Comparison of ENCODE assay signal across 8 cellular contexts in the genomic region with DNA sequence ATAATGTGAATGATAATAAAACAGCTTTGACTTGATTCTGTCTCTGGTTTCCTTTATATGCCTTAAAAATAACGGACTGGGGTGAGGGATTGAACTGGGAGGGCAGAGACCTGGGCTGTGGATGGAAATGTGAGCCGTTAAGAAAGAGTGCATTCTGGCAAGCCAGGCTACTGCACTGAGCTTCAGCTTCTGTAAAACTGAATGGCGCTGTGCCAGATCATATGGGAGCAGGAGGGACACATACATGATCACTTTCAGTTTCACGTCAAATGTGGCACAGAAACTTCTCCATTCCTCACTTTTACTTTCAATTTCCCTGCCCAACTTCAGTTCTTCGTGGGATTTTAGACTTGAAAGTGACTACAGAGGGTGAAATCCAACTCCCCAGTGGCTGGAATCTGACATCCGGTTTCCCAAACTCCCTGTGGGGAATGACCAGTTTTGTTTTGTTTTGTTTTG. TPM values are rescaled to one million over a fixed set of nuclear protein-coding genes. Genes with fewer than 3 reads are reported as not detected.
DNase-seq lines count a peak whose midpoint lies in the region; ATAC-seq and TF ChIP-seq lines count a peak whose summit lies in the region.

No MANE protein-coding gene starts in this region.

- CTCF ChIA-PET in A673 (lab: Charles Lee): interaction anchor here (0.6 to 1.5 kb wide), 3 partner anchors 9 to 1641 kb away, joined by 3 to 8 read pairs (median 7); no protein-coding TSS in a partner anchor

- H2BK120ac ChIP-seq in mesendoderm (ENCODE audit: low read depth, low read length): no peak overlapping the region

- H3K9me3 ChIP-seq in A673 (ENCODE audit: low read depth, low read length, poor library complexity, severe bottlenecking) (no peaks in the 10 kb centered on the region), RWPE2 (ENCODE audit: severe bottlenecking) (no peaks in the 10 kb centered on the region)

- H2BK5ac ChIP-seq in mesendoderm (ENCODE audit: low read length): no peak overlapping the region

- ATAC-seq in GM18519 (IDR thresholded peaks at IDR 0.05; ENCODE audit: low FRiP score, unreplicated experiment) (peak; percentile 32), HG03432 (IDR thresholded peaks at IDR 0.05; ENCODE audit: unreplicated experiment) (peak; percentile 33), RWPE2 (ENCODE audit: low read depth) (no peak)

- no peak overlapping the region for H3K56ac ChIP-seq in mesendoderm (ENCODE audit: low read length)

- DNase-seq in A673 (ENCODE audit: low spot score) (peak; percentile 79), RWPE2 (ENCODE audit: low spot score) (no peak), globus pallidus (ENCODE audit: low spot score) (peak; percentile 77), mesendoderm (no peak)
- DNase-seq in activated effector memory CD4-positive, alpha-beta T cell treated with anti-CD3 and anti-CD28 coated beads, Interleukin-2, amount 50 U/mL, for 16 hours: peak; percentile 87

- H3K4me2 ChIP-seq in mesendoderm (ENCODE audit: low read length): no peak overlapping the region

- H4K5ac ChIP-seq in mesendoderm (ENCODE audit: low read length): no peak overlapping the region

- H3K23ac ChIP-seq in mesendoderm (ENCODE audit: low read length): no peak overlapping the region

- no peak overlapping the region for H3K9ac ChIP-seq in rectal smooth muscle tissue (ENCODE audit: low read length)
- no peak overlapping the region for H3K9ac ChIP-seq in mesendoderm (ENCODE audit: low read length)

- no peak overlapping the region for H3K18ac ChIP-seq in mesendoderm (ENCODE audit: low read length)

- no peaks in the 10 kb centered on the region for H3K79me1 ChIP-seq in mesendoderm (ENCODE audit: low read length)

- H2BK15ac ChIP-seq in mesendoderm (replicated peaks; ENCODE audit: low read depth): no peak overlapping the region

- H2AK5ac ChIP-seq in mesendoderm (ENCODE audit: low read length): no peak overlapping the region

- no peaks in the 10 kb centered on the region for H3K79me2 ChIP-seq in mesendoderm (ENCODE audit: control insufficient read depth, insufficient read depth, low read length)

- H3K27ac ChIP-seq in A673 (ENCODE audit: low read depth, low read length, poor library complexity, severe bottlenecking) (peak overlapping the region; percentile 72), RWPE2 (ENCODE audit: poor library complexity, severe bottlenecking) (peak overlapping the region; percentile 100), rectal smooth muscle tissue (ENCODE audit: low read depth, low read length) (peak overlapping the region; percentile 75), mesendoderm (ENCODE audit: low read depth, low read length) (no peak overlapping the region)

- H3K4me1 ChIP-seq in A673 (ENCODE audit: insufficient read depth, low read length, poor library complexity, severe bottlenecking) (peaks cover 34% of the 10 kb centered on the region), RWPE2 (ENCODE audit: insufficient read depth, poor library complexity, severe bottlenecking) (peaks cover 67% of the 10 kb centered on the region), rectal smooth muscle tissue (ENCODE audit: control insufficient read depth, insufficient read depth, low read length) (peaks cover 16% of the 10 kb centered on the region), mesendoderm (ENCODE audit: control insufficient read depth, low read depth, low read length) (peaks cover 9% of the 10 kb centered on the region)

- intact Hi-C loops in A673 (cut with micrococcal nuclease; ENCODE audit: unreplicated experiment): loop anchor here (5.0 kb wide), 1 partner anchor 73 kb away; a partner anchor contains a TSS

- H4K8ac ChIP-seq in mesendoderm (ENCODE audit: low read depth, low read length): no peak overlapping the region

- H3K4me3 ChIP-seq in A673 (ENCODE audit: low read depth, low read length, poor library complexity, severe bottlenecking) (peak overlapping the region; percentile 73), RWPE2 (ENCODE audit: severe bottlenecking) (peak overlapping the region; percentile 54), rectal smooth muscle tissue (ENCODE audit: low read length) (peak overlapping the region; percentile 86), mesendoderm (ENCODE audit: low read length) (no peak overlapping the region)

- POLR2A ChIA-PET in A673 (lab: Charles Lee; ENCODE audit: low non-redundant PET): no interaction called here

- H3K27me3 ChIP-seq in A673 (replicated peaks; ENCODE audit: insufficient read depth, low read depth, low read length, poor library complexity): no peaks in the 10 kb centered on the region
- no peaks in the 10 kb centered on the region for H3K27me3 ChIP-seq in RWPE2 (ENCODE audit: insufficient read depth, poor library complexity, severe bottlenecking)
- H3K27me3 ChIP-seq in rectal smooth muscle tissue (ENCODE audit: control insufficient read depth, insufficient read depth, low read length): no peaks in the 10 kb centered on the region
- H3K27me3 ChIP-seq in mesendoderm (ENCODE audit: insufficient read depth, low read length, poor library complexity): peaks cover 6% of the 10 kb centered on the region

- H3K36me3 ChIP-seq in A673 (ENCODE audit: insufficient read depth, low read length, poor library complexity, severe bottlenecking) (no peaks in the 10 kb centered on the region), RWPE2 (ENCODE audit: low read depth) (peaks cover 17% of the 10 kb centered on the region), rectal smooth muscle tissue (ENCODE audit: control insufficient read depth, insufficient read depth, low read length) (no peaks in the 10 kb centered on the region), mesendoderm (ENCODE audit: control insufficient read depth, insufficient read depth, low read length) (no peaks in the 10 kb centered on the region)

- WGBS in mesendoderm (ENCODE audit: extremely low coverage, insufficient coverage, low lambda C conversion rate): no CpG with 5 or more reads among the region's 6 CpGs

- no TSS peak for BruUV-seq in A673 (replicated peaks; lab: Mats Ljungman, UMichigan)

- no peak overlapping the region for H3K4ac ChIP-seq in mesendoderm (ENCODE audit: low read depth, low read length)

- TF ChIP-seq CTCF in A673 (conservative IDR thresholded peaks at IDR 0.05; ENCODE audit: low read depth, low read length) (no peak), RWPE2 (IDR thresholded peaks at IDR 0.05; ENCODE audit: poor library complexity, severe bottlenecking) (no peak)

RNA-seq across cellular contexts. Expression of a gene that starts 1.1 kb away (rescaled TPM):
- 81.8 and 218 TPM in 2 replicates for total RNA-seq in A673 (2021)
- 36.7 TPM for polyA plus RNA-seq in mesendoderm (2013, experiment 1 of 2)
- 37.4 TPM for polyA plus RNA-seq in mesendoderm (2013, experiment 2 of 2)

RNA-seq across cellular contexts. Expression of a gene that starts 16.1 kb away (rescaled TPM):
- 21.6 and 50.6 TPM in 2 replicates for total RNA-seq in A673 (2021)
- polyA plus RNA-seq in mesendoderm (2013, experiment 1 of 2): 4.4 TPM
- polyA plus RNA-seq in mesendoderm (2013, experiment 2 of 2): 6.1 TPM

RNA-seq across cellular contexts. Expression of a gene that starts 20.2 kb away (rescaled TPM):
- not detected in 2 replicates for total RNA-seq in A673 (2021)
- polyA plus RNA-seq in mesendoderm (2013, experiment 1 of 2): 0.22 TPM
- 0.22 TPM for polyA plus RNA-seq in mesendoderm (2013, experiment 2 of 2)

RNA-seq across cellular contexts. Expression of a gene that starts 23.0 kb away (rescaled TPM):
- total RNA-seq in A673 (2021): 0.49 TPM in 1 of 2 replicates, not detected in the other
- 0.08 TPM for polyA plus RNA-seq in mesendoderm (2013, experiment 1 of 2)
- polyA plus RNA-seq in mesendoderm (2013, experiment 2 of 2): 0.24 TPM

RNA-seq across cellular contexts. Expression of a gene that starts 29.0 kb away (rescaled TPM):
- total RNA-seq in A673 (2021): not detected in 2 replicates
- polyA plus RNA-seq in mesendoderm (2013, experiment 1 of 2): not detected
- polyA plus RNA-seq in mesendoderm (2013, experiment 2 of 2): not detected

Comparison
In these comparisons a context has a peak if more than half of its experiments do, and no peak if none do; other contexts are left out.
1. DNase-seq: peak in A673 (single experiment), activated effector memory CD4-positive, alpha-beta T cell treated with anti-CD3 and anti-CD28 coated beads, Interleukin-2, amount 50 U/mL, for 16 hours (single experiment) and globus pallidus (single experiment); none in RWPE2 (single experiment) and mesendoderm (single experiment).